ENCODE assay signal across 11 cellular contexts in genomic region chr13:94323746-94324408, GRCh38.
DNase-seq lines count a peak whose midpoint lies in the region; ATAC-seq and TF ChIP-seq lines count a peak whose summit lies in the region.
"Had no signal": no experiment of that assay in that cellular context is flagged by ENCODE, and none has a peak within 500 bp of the region (broad histone marks: within the 10 kb centered on the region; RNA-seq: fewer than 3 reads in every experiment).

No MANE protein-coding gene starts in this region.

- CTCF ChIA-PET in CD4-positive, alpha-beta memory T cell (lab: Charles Lee; ENCODE audit: partially characterized antibody) = interaction anchor here (0.7 to 2.1 kb wide), 10 partner anchors 9 to 84 kb away, joined by 3 to 29 read pairs (median 4); no protein-coding TSS in a partner anchor

- H3K4me3 ChIP-seq in CD4-positive, alpha-beta memory T cell (ENCODE audit: low read length in 2 of 2) = peak overlapping the region; percentile 5 to 16
- no peak overlapping the region for H3K4me3 ChIP-seq in esophagus (ENCODE audit: low read depth in 1 of 2, low read length in 2 of 2)

- DNase-seq in CD4-positive, alpha-beta memory T cell = peak; percentile 64 to 71 (median 66)
- DNase-seq in T follicular helper cell (ENCODE audit: low read depth) (peak; percentile 9), occipital lobe (lab: John Stamatoyannopoulos, UW) (no peak), SW 1271 (lab: John Stamatoyannopoulos, UW) (no peak), NCI-H2196 (lab: John Stamatoyannopoulos, UW; ENCODE audit: unreplicated experiment) (no peak), omental fat pad (ENCODE audit: low spot score) (no peak)
- DNase-seq: dermis blood vessel endothelial cell, DMS53, NCI-H524 had no signal

- intact Hi-C loops in CD4-positive, alpha-beta memory T cell (cut with micrococcal nuclease) = loop anchor here (1.0 to 10.0 kb wide), 4 partner anchors 69 to 1353 kb away; partner anchors contain the start of genes DNAJC3 and TGDS

- H3K36me3 Mint-ChIP-seq in CD4-positive, alpha-beta memory T cell = peaks cover 4 to 8% of the 10 kb centered on the region in 2 donors

- H3K9me3 ChIP-seq in CD4-positive, alpha-beta memory T cell (ENCODE audit: control insufficient read depth in 1 of 2, low read length in 2 of 2) = no peaks in the 10 kb centered on the region
- H3K9me3 ChIP-seq in esophagus (ENCODE audit: control insufficient read depth in 2 of 2, insufficient read depth in 1 of 2, low read depth in 1 of 2, low read length in 1 of 2) = no peaks in the 10 kb centered on the region

- peak; percentile 41 for ATAC-seq in GM21367 (IDR thresholded peaks at IDR 0.05; ENCODE audit: unreplicated experiment)
- ATAC-seq in omental fat pad (ENCODE audit: low FRiP score) = no peak

- H3K27ac Mint-ChIP-seq in CD4-positive, alpha-beta memory T cell = peak overlapping the region; percentile 84 to 97 (median 91)

- peaks cover 0 to 16% (median 7%) of the 10 kb centered on the region in 8 donors for H3K9me3 Mint-ChIP-seq in CD4-positive, alpha-beta memory T cell

- H3K4me3 Mint-ChIP-seq in CD4-positive, alpha-beta memory T cell = peak overlapping the region; percentile 67 to 90 (median 78)

- 68 to 79% methylated on average over 7 of the region's 7 CpGs for WGBS in esophagus, 2 donors

- H3K36me3 ChIP-seq in CD4-positive, alpha-beta memory T cell (ENCODE audit: insufficient read depth, low read length) = no peaks in the 10 kb centered on the region
- H3K36me3 ChIP-seq in esophagus (ENCODE audit: control insufficient read depth in 2 of 2, insufficient read depth in 2 of 2, low read length in 1 of 2) = no peaks in the 10 kb centered on the region

- no peaks in the 10 kb centered on the region for H3K27me3 Mint-ChIP-seq in CD4-positive, alpha-beta memory T cell

- no peak overlapping the region for H3K27ac ChIP-seq in CD4-positive, alpha-beta memory T cell (ENCODE audit: low read depth, low read length)
- H3K27ac ChIP-seq in esophagus (ENCODE audit: low read depth in 2 of 2, low read length in 1 of 2) = peak overlapping the region; percentile 6 to 27

- H3K4me1 ChIP-seq in CD4-positive, alpha-beta memory T cell (ENCODE audit: insufficient read depth, low read length) = peaks cover 58% of the 10 kb centered on the region
- no peaks in the 10 kb centered on the region for H3K4me1 ChIP-seq in esophagus (ENCODE audit: control insufficient read depth in 2 of 2, insufficient read depth in 2 of 2, low read length in 1 of 2)

- H3K27me3 ChIP-seq in CD4-positive, alpha-beta memory T cell (ENCODE audit: insufficient read depth, low read length) = no peaks in the 10 kb centered on the region
- no peaks in the 10 kb centered on the region for H3K27me3 ChIP-seq in esophagus (ENCODE audit: control insufficient read depth in 1 of 2, insufficient read depth in 2 of 2, low read length in 2 of 2)

- POLR2A ChIA-PET in CD4-positive, alpha-beta memory T cell (lab: Charles Lee; ENCODE audit: partially characterized antibody) = interaction anchor here (0.6 to 1.9 kb wide), 6 partner anchors 9 to 272 kb away, joined by 3 to 28 read pairs (median 4); partner anchors contain the start of gene TGDS

- TF ChIP-seq CTCF in omental fat pad (IDR thresholded peaks at IDR 0.05) = no peak

- H3K4me1 Mint-ChIP-seq in CD4-positive, alpha-beta memory T cell = peaks cover 43 to 69% (median 52%) of the 10 kb centered on the region in 4 donors

Comparison
In these comparisons a context has a peak if more than half of its experiments do, and no peak if none do; other contexts are left out.
1. DNase-seq: peak in CD4-positive, alpha-beta memory T cell (5 of 5) and T follicular helper cell (single experiment); none in occipital lobe (single experiment), SW 1271 (0 of 2), NCI-H2196 (single experiment) and omental fat pad (single experiment).
2. H3K4me3 ChIP-seq: peak in CD4-positive, alpha-beta memory T cell (2 of 2); none in esophagus (0 of 2).